In genomic region chr3:45910892-45911291, GRCh38 we compare ENCODE assay signal across 22 cellular contexts. TPM values are rescaled to one million over a fixed set of nuclear protein-coding genes. Genes with fewer than 3 reads are reported as not detected.
DNase-seq lines count a peak whose midpoint lies in the region; ATAC-seq and TF ChIP-seq lines count a peak whose summit lies in the region.
"Had no signal": no experiment of that assay in that cellular context is flagged by ENCODE, and none has a peak within 500 bp of the region (broad histone marks: within the 10 kb centered on the region; RNA-seq: fewer than 3 reads in every experiment).

No MANE protein-coding gene starts in this region.

- H3K27ac Mint-ChIP-seq in natural killer cell = peak overlapping the region; percentile 10 to 88
- no peak overlapping the region for H3K27ac Mint-ChIP-seq in natural killer cell treated with Interleukin-12 subunit alpha and Interleukin-12 subunit beta and Interleukin-15 and Interleukin-18, amount 100 ng/mL, for 72 hours
- H3K27ac Mint-ChIP-seq: CD8-positive, alpha-beta T cell; IgD-negative memory B cell had no signal

- H3K4me3 Mint-ChIP-seq in natural killer cell = peak overlapping the region; percentile 55
- no peak overlapping the region for H3K4me3 Mint-ChIP-seq in natural killer cell treated with Interleukin-12 subunit alpha and Interleukin-12 subunit beta and Interleukin-15 and Interleukin-18, amount 100 ng/mL, for 72 hours
- H3K4me3 Mint-ChIP-seq: CD8-positive, alpha-beta T cell; IgD-negative memory B cell had no signal

- intact Hi-C loops in natural killer cell (cut with micrococcal nuclease) (no loop called here), heart right ventricle (cut with DNase I) (no loop called here)

- H3K27me3 ChIP-seq in heart right ventricle = no peaks in the 10 kb centered on the region
- no peaks in the 10 kb centered on the region for H3K27me3 ChIP-seq in thymus (ENCODE audit: control insufficient read depth, insufficient read depth)
- H3K27me3 ChIP-seq: SJSA1 had no signal

- ATAC-seq in natural killer cell (no peak), heart right ventricle (peak in 6 of 8 donors; percentile 30 to 60 (median 52))
- ATAC-seq in natural killer cell treated with Interleukin-12 subunit alpha and Interleukin-12 subunit beta and Interleukin-15 and Interleukin-18, amount 100 ng/mL, for 72 hours = no peak
- ATAC-seq: CD8-positive, alpha-beta T cell; Panc1 had no signal

- H3K4me1 ChIP-seq in heart right ventricle (peaks cover 0 to 18% (median 0%) of the 10 kb centered on the region in 9 donors), thymus (ENCODE audit: control insufficient read depth, insufficient read depth, low read length) (peaks cover 68% of the 10 kb centered on the region)

- H3K36me3 ChIP-seq in heart right ventricle (peaks cover 0 to 2% (median 0%) of the 10 kb centered on the region in 9 donors), thymus (ENCODE audit: control insufficient read depth, insufficient read depth) (peaks cover 24% of the 10 kb centered on the region)
- H3K36me3 ChIP-seq: SJSA1 had no signal

- H3K36me3 Mint-ChIP-seq in natural killer cell = no peaks in the 10 kb centered on the region
- H3K36me3 Mint-ChIP-seq in natural killer cell treated with Interleukin-12 subunit alpha and Interleukin-12 subunit beta and Interleukin-15 and Interleukin-18, amount 100 ng/mL, for 72 hours = peaks cover 6% of the 10 kb centered on the region
- H3K36me3 Mint-ChIP-seq: CD8-positive, alpha-beta T cell had no signal

- H3K4me1 Mint-ChIP-seq in natural killer cell = peaks cover 60 to 85% of the 10 kb centered on the region in 2 donors
- peaks cover 56 to 64% of the 10 kb centered on the region in 2 donors for H3K4me1 Mint-ChIP-seq in natural killer cell treated with Interleukin-12 subunit alpha and Interleukin-12 subunit beta and Interleukin-15 and Interleukin-18, amount 100 ng/mL, for 72 hours (ENCODE audit: low read depth in 2 of 2)

- WGBS in heart right ventricle, 2 donors = 63 to 73% methylated on average over 4 of the region's 4 CpGs
- 82% methylated on average over 4 of the region's 4 CpGs for WGBS in thymus

- no peaks in the 10 kb centered on the region for H3K9me3 Mint-ChIP-seq in natural killer cell
- no peaks in the 10 kb centered on the region for H3K9me3 Mint-ChIP-seq in natural killer cell treated with Interleukin-12 subunit alpha and Interleukin-12 subunit beta and Interleukin-15 and Interleukin-18, amount 100 ng/mL, for 72 hours
- H3K9me3 Mint-ChIP-seq: CD8-positive, alpha-beta T cell; IgD-negative memory B cell had no signal

- H3K27me3 Mint-ChIP-seq in natural killer cell (ENCODE audit: low read depth in 2 of 2) = no peaks in the 10 kb centered on the region
- H3K27me3 Mint-ChIP-seq in natural killer cell treated with Interleukin-12 subunit alpha and Interleukin-12 subunit beta and Interleukin-15 and Interleukin-18, amount 100 ng/mL, for 72 hours = peaks cover 4 to 13% of the 10 kb centered on the region in 2 donors
- H3K27me3 Mint-ChIP-seq: IgD-negative memory B cell had no signal

- no peak overlapping the region for H3K27ac ChIP-seq in heart right ventricle
- H3K27ac ChIP-seq in thymus (ENCODE audit: low read depth) = peak overlapping the region; percentile 46
- H3K27ac ChIP-seq: SJSA1 had no signal

- TF ChIP-seq CTCF in natural killer cell (IDR thresholded peaks at IDR 0.05) = no peak
- TF ChIP-seq CTCF in heart right ventricle (IDR thresholded peaks at IDR 0.05) = no peak

- H3K4me3 ChIP-seq in heart right ventricle (no peak overlapping the region), thymus (ENCODE audit: low read length) (peak overlapping the region; percentile 37)
- H3K4me3 ChIP-seq: SJSA1 had no signal

- DNase-seq in NCI-H82 (lab: John Stamatoyannopoulos, UW) (peak; percentile 4), NCI-H82 treated with DMSO at 0.1 percent for 48 hours (lab: John Stamatoyannopoulos, UW; ENCODE audit: unreplicated experiment) (no peak), natural killer cell (no peak), heart right ventricle (no peak), SW480 (ENCODE audit: low spot score) (no peak), hippocampal formation (lab: John Stamatoyannopoulos, UW) (no peak)
- no peak for DNase-seq in natural killer cell treated with Interleukin-12 subunit alpha and Interleukin-12 subunit beta and Interleukin-15 and Interleukin-18, amount 100 ng/mL, for 72 hours (ENCODE audit: low spot score)
- DNase-seq: 8988T; C1 segment of cervical spinal cord; CD8-positive, alpha-beta T cell; DMS53; H7; Karpas-422; NCI-H1417; NCI-H1694 treated with DMSO at 0.1 percent for 48 hours; NCI-H446 treated with DMSO at 0.1 percent for 48 hours; NCI-H526 treated with DMSO at 0.1 percent for 48 hours had no signal

- H3K9me3 ChIP-seq in heart right ventricle (no peaks in the 10 kb centered on the region), thymus (ENCODE audit: control insufficient read depth) (no peaks in the 10 kb centered on the region)
- H3K9me3 ChIP-seq: SJSA1 had no signal

RNA-seq across cellular contexts. Expression of gene CCR9, which starts 24.5 kb away (rescaled TPM):
- under 1 TPM in 1 of 3 donors, not detected in 2; 0.27 TPM for total RNA-seq in natural killer cell
- total RNA-seq in natural killer cell treated with Interleukin-12 subunit alpha and Interleukin-12 subunit beta and Interleukin-15 and Interleukin-18, amount 100 ng/mL, for 72 hours = not detected
- not detected for total RNA-seq in heart right ventricle
- polyA plus RNA-seq in heart right ventricle = not detected
- polyA plus RNA-seq in thymus = 133 TPM
- total RNA-seq: H7, M059J, SJSA1 had no signal

RNA-seq across cellular contexts. Expression of gene CXCR6, which starts 32.4 kb away (rescaled TPM):
- 1 to 10 TPM in 2 of 3 donors, under 1 TPM in 1; 0.95 to 2.1 (median 1.7) TPM for total RNA-seq in natural killer cell
- total RNA-seq in natural killer cell treated with Interleukin-12 subunit alpha and Interleukin-12 subunit beta and Interleukin-15 and Interleukin-18, amount 100 ng/mL, for 72 hours = 1 to 10 TPM; 4.0 to 5.3 TPM
- total RNA-seq in heart right ventricle = 1 to 10 TPM in 1 of 10 donors, under 1 TPM in 5, not detected in 4; 0.17 to 1.2 (median 0.39) TPM
- under 1 TPM; 0.22 to 0.36 TPM for polyA plus RNA-seq in heart right ventricle
- polyA plus RNA-seq in thymus = 8.5 TPM
- total RNA-seq: H7, M059J, SJSA1 had no signal

Comparison
In these comparisons a context has a peak if more than half of its experiments do, and no peak if none do; other contexts are left out.
1. H3K27ac Mint-ChIP-seq: peak in natural killer cell (2 of 2); none in natural killer cell treated with Interleukin-12 subunit alpha and Interleukin-12 subunit beta and Interleukin-15 and Interleukin-18, amount 100 ng/mL, for 72 hours (0 of 2).
2. ATAC-seq: peak in heart right ventricle (6 of 8); none in natural killer cell (0 of 3) and natural killer cell treated with Interleukin-12 subunit alpha and Interleukin-12 subunit beta and Interleukin-15 and Interleukin-18, amount 100 ng/mL, for 72 hours (0 of 2).